ENCODE assay signal across 8 cellular contexts in the genomic region with DNA sequence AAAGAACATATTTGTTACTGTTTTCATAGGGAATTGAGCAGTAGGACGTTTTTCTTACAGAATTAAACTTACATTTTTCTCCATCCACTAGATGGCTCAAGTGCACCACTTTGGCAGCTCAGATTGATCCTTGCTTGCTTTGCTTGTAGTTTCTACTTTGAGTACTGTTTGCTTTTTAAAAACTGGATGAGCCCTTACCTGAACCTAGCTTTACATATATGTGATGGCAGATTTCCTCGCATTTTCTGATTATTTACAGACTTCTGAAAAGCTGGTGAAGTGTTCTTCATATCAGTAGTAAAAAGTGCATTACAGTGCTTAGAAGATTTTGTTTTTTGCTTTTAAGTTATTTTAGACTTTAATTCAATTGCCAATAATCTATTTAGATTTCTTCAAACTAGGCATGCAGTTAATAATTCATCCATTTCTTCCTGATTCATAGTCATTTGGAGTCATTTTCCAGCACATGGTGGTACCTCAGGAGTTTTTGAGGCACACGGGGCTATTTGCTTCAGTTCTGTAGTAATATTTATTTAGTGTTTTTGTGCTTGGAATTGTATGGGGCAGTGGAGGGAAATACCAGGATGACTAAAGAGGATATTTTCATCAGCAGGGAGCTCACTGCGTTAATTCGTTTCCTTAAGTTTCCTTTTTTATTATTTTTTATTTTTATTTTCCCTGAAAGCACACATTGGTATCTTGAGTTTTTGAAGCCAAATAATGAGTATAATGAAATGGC. TPM values are rescaled to one million over a fixed set of nuclear protein-coding genes. Genes with fewer than 3 reads are reported as not detected.
DNase-seq lines count a peak whose midpoint lies in the region; ATAC-seq and TF ChIP-seq lines count a peak whose summit lies in the region.

No MANE protein-coding gene starts in this region.

- H4K20me1 ChIP-seq in hepatocyte (ENCODE audit: insufficient read depth, poor library complexity, severe bottlenecking): peaks cover 4% of the 10 kb centered on the region

- ATAC-seq in HG03378 (IDR thresholded peaks at IDR 0.05; ENCODE audit: unreplicated experiment) (no peak), GM19455 (IDR thresholded peaks at IDR 0.05; ENCODE audit: unreplicated experiment) (no peak)

- intact Hi-C loops in ascending aorta (cut with DNase I): loop anchor here (1.0 kb wide), 1 partner anchor 293 kb away; no protein-coding TSS in a partner anchor

- H3K9me3 ChIP-seq in ascending aorta: no peaks in the 10 kb centered on the region
- H3K9me3 ChIP-seq in hepatocyte (ENCODE audit: low read depth): no peaks in the 10 kb centered on the region

- H3K27ac ChIP-seq in ascending aorta (no peak overlapping the region), hepatocyte (no peak overlapping the region)

- POLR2A ChIA-PET in HEK293T (lab: Yijun Ruan, JAX): no interaction called here

- H3K36me3 ChIP-seq in ascending aorta (no peaks in the 10 kb centered on the region), hepatocyte (replicated peaks; ENCODE audit: insufficient read depth, low read depth) (no peaks in the 10 kb centered on the region)

- WGBS in hepatocyte (ENCODE audit: low lambda C conversion rate, missing lambda C conversion rate): 32% methylated on average over 5 of the region's 5 CpGs

- TF ChIP-seq CTCF in ascending aorta (IDR thresholded peaks at IDR 0.05) (peak; percentile 46 to 75 (median 56)), hepatocyte (IDR thresholded peaks at IDR 0.05; ENCODE audit: poor library complexity) (peak; percentile 75)

- peaks cover 54% of the 10 kb centered on the region for H3K79me2 ChIP-seq in hepatocyte

- peaks cover 0 to 2% of the 10 kb centered on the region in 2 donors for H3K4me1 ChIP-seq in ascending aorta
- H3K4me1 ChIP-seq in hepatocyte (ENCODE audit: insufficient read depth): peaks cover 14% of the 10 kb centered on the region

- H3K27me3 ChIP-seq in ascending aorta (no peaks in the 10 kb centered on the region), hepatocyte (no peaks in the 10 kb centered on the region)

- H3K9me2 ChIP-seq in hepatocyte (replicated peaks; ENCODE audit: insufficient read depth): no peaks in the 10 kb centered on the region

- DNase-seq in DMS153 (lab: John Stamatoyannopoulos, UW) (peak; percentile 54), HEK293T (ENCODE audit: extremely low spot score) (peak; percentile 39), NCI-H82 (lab: John Stamatoyannopoulos, UW) (peak; percentile 66), ascending aorta (ENCODE audit: low spot score in 2 of 2) (no peak), hepatocyte (ENCODE audit: low spot score) (peak; percentile 65), skeletal muscle cell (ENCODE audit: low read depth) (peak; percentile 29)

- H3K4me2 ChIP-seq in hepatocyte: peak overlapping the region; percentile 22

- H3K4me3 ChIP-seq in ascending aorta (no peak overlapping the region), hepatocyte (no peak overlapping the region), skeletal muscle cell (ENCODE audit: low read depth, low read length) (no peak overlapping the region)

- no peak overlapping the region for H2AFZ ChIP-seq in hepatocyte

- CTCF ChIA-PET in HEK293T (lab: Yijun Ruan, JAX): interaction anchor here (0.7 to 2.1 kb wide), 8 partner anchors 37 to 294 kb away, joined by 3 to 28 read pairs (median 3); no protein-coding TSS in a partner anchor

TF ChIP-seq in HEK293T, 16 proteins besides CTCF, POLR2A, EP300 and RAD21:
- TF ChIP-seq NFRKB (IDR thresholded peaks at IDR 0.05) (no peak), FOXK2 (IDR thresholded peaks at IDR 0.05) (no peak), LEF1 (IDR thresholded peaks at IDR 0.05; ENCODE audit: borderline replicate concordance) (no peak), L3MBTL2 (conservative IDR thresholded peaks at IDR 0.05) (no peak), SP1 (IDR thresholded peaks at IDR 0.05) (no peak), SUZ12 (IDR thresholded peaks at IDR 0.05) (no peak), HDGF (IDR thresholded peaks at IDR 0.05; ENCODE audit: borderline replicate concordance) (no peak), ZNF384 (IDR thresholded peaks at IDR 0.05) (no peak), ELF4 (IDR thresholded peaks at IDR 0.05) (no peak), BHLHE40 (IDR thresholded peaks at IDR 0.05; ENCODE audit: borderline replicate concordance) (no peak), FOXM1 (IDR thresholded peaks at IDR 0.05; ENCODE audit: borderline replicate concordance) (no peak)
- TF ChIP-seq, protein P1, sequence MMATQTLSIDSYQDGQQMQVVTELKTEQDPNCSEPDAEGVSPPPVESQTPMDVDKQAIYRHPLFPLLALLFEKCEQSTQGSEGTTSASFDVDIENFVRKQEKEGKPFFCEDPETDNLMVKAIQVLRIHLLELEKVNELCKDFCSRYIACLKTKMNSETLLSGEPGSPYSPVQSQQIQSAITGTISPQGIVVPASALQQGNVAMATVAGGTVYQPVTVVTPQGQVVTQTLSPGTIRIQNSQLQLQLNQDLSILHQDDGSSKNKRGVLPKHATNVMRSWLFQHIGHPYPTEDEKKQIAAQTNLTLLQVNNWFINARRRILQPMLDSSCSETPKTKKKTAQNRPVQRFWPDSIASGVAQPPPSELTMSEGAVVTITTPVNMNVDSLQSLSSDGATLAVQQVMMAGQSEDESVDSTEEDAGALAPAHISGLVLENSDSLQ (IDR thresholded peaks at IDR 0.05): no peak

RNA-seq across cellular contexts. Expression of a gene that starts 57.3 kb away (rescaled TPM):
- total RNA-seq in ascending aorta (7.7 TPM), hepatocyte (73.2 and 81.3 TPM in 2 replicates)
- 18.2 and 20.9 TPM in 2 replicates for polyA plus RNA-seq in hepatocyte

Comparison
In these comparisons a context has a peak if more than half of its experiments do, and no peak if none do; other contexts are left out.
1. DNase-seq: peak in DMS153 (single experiment), HEK293T (single experiment), NCI-H82 (single experiment), hepatocyte (single experiment) and skeletal muscle cell (single experiment); none in ascending aorta (0 of 2).